Comparison of ENCODE assay signal across 1 cellular context in the genomic region with DNA sequence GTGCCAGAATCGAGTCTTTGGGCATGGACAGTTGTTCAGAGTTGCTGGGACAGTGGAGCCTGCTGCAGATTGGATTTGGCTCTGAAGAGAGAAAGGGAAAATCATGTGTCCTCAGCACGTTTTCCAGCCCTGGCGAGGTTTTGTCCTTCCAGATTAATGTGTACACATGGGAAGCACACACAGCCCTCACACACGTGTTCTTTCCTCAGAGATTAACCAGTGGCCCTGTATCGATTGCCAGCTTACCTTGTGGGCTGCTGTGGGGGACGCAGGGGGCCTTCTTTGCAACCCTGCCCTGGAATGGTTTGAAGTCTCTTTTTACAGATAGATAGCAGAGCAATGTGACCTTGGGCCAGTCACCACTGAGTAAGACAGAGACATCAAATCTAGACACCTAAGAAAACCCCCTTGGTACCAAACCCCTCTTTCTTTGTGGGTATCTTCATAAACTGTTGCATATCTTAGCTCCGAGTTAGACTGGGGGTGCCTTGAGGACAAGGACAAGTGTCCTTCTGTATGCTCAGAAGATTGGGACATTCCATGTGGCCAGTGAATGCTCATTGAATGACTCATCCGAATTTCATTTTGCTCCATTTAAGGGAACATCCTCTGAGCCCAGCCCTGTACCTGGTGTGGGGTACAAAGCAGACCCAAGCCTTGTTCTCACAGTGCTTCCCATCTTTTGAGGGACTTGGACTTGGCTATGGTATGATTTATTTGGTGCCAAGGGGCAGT.
TF ChIP-seq lines count a peak whose summit lies in the region.

No MANE protein-coding gene starts in this region.

TF ChIP-seq in K562, 482 proteins besides CTCF, POLR2A, EP300 and RAD21 (continued from another document):
- peak; percentile 29; the same call in 1 of the 2 replicates for TF ChIP-seq FOSL1 (tag; conservative IDR thresholded peaks at IDR 0.05)
- TF ChIP-seq ZFP1 (CRISPR knock-in tag; IDR thresholded peaks at IDR 0.05): no peak
- TF ChIP-seq CEBPB (tag; IDR thresholded peaks at IDR 0.05): peak; percentile 8; the same call in 1 of the 2 replicates
- TF ChIP-seq ZNF778 (CRISPR knock-in tag; IDR thresholded peaks at IDR 0.05): no peak
- TF ChIP-seq, protein P1, sequence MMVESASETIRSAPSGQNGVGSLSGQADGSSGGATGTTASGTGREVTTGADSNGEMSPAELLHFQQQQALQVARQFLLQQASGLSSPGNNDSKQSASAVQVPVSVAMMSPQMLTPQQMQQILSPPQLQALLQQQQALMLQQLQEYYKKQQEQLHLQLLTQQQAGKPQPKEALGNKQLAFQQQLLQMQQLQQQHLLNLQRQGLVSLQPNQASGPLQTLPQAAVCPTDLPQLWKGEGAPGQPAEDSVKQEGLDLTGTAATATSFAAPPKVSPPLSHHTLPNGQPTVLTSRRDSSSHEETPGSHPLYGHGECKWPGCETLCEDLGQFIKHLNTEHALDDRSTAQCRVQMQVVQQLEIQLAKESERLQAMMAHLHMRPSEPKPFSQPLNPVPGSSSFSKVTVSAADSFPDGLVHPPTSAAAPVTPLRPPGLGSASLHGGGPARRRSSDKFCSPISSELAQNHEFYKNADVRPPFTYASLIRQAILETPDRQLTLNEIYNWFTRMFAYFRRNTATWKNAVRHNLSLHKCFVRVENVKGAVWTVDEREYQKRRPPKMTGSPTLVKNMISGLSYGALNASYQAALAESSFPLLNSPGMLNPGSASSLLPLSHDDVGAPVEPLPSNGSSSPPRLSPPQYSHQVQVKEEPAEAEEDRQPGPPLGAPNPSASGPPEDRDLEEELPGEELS (CRISPR knock-in tag; IDR thresholded peaks at IDR 0.05; ENCODE audit: borderline replicate concordance): no peak
- peak; percentile 56; the same call in 1 of the 2 replicates for TF ChIP-seq ZNF316 (IDR thresholded peaks at IDR 0.05)
- 0 out of 2 replicates have a peak, but pooled peaks have one; percentile 15 for TF ChIP-seq NFE2 (IDR thresholded peaks at IDR 0.05; ENCODE audit: low read depth)
- peak; percentile 64 for TF ChIP-seq ATF3 (IDR thresholded peaks at IDR 0.05)
- TF ChIP-seq ATF3 (CRISPR knock-in tag; conservative IDR thresholded peaks at IDR 0.05): no peak
